1 cellular context compared by ENCODE assay signal in the genomic region with DNA sequence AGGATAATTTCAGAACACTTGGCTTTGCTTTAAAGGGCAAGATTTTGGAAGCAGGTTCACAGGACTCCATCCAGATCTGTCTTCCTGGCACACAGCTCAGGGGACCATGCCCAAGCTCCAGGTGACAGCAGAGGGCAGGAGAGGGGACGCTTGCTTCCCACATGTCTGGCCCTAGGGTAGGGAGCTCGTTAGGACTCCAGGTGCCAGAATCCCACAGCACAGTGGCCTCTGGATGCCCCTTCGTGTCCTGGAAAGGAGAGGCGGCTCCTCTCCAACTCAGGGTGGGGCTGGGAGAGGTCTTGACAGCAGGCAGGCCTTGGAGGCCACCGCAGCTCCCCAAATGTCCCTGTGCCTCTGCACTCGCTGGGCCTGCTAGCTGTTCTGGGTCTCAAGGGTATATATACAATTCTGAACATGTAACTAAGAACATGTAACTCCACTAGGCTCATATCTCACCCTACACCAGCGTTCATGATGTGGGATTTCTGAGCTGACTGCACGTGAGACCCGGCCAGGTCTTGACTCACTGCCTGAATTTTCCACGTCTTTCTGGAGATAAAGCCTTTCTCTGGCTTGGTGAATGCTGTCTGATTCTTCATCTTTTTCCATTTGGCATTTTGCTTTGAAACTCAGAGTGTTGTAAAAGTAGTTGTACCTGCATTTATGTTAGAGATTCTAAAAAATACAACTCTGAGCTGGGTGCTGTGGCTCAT.
TF ChIP-seq lines count a peak whose summit lies in the region.

No MANE protein-coding gene starts in this region.

TF ChIP-seq in WTC11, 78 proteins besides CTCF, POLR2A, EP300 and RAD21 (continued from another document):
- TF ChIP-seq, protein P1, sequence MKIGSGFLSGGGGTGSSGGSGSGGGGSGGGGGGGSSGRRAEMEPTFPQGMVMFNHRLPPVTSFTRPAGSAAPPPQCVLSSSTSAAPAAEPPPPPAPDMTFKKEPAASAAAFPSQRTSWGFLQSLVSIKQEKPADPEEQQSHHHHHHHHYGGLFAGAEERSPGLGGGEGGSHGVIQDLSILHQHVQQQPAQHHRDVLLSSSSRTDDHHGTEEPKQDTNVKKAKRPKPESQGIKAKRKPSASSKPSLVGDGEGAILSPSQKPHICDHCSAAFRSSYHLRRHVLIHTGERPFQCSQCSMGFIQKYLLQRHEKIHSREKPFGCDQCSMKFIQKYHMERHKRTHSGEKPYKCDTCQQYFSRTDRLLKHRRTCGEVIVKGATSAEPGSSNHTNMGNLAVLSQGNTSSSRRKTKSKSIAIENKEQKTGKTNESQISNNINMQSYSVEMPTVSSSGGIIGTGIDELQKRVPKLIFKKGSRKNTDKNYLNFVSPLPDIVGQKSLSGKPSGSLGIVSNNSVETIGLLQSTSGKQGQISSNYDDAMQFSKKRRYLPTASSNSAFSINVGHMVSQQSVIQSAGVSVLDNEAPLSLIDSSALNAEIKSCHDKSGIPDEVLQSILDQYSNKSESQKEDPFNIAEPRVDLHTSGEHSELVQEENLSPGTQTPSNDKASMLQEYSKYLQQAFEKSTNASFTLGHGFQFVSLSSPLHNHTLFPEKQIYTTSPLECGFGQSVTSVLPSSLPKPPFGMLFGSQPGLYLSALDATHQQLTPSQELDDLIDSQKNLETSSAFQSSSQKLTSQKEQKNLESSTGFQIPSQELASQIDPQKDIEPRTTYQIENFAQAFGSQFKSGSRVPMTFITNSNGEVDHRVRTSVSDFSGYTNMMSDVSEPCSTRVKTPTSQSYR (CRISPR knock-in tag; IDR thresholded peaks at IDR 0.05): no peak
